In the genomic region with DNA sequence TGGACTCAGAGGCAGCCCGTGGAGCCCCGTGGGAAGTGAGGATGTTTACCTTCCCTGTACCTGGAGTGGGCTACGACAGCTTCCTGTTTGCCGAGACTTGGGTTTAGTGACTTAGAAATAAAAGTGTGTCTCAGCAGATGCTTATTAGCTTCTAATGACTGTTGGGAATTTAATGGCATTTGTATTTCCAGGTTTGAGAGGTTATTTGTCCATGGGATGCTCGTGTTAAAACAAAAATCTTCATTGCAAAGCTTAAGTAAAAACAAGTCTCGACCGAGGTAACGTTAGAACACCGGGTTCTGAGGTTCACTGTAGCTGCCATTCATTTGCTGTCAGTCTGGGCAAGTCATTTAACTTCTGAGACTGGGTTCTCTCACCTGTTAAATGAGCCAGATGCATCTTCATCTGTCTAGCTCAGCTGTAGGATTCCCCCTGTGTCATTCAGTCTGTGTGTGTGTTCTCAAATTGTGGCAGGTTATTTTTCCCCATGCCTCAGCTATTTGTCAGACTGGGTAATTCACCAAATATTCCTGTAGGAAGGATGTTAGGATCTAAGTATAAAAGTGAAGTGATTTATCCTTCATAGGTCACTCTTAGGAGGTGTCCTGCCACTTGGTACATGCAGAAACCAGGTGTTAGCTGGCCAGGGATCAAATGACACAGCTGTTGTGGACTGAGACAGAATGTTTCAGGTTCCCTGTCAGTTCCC, we compare ENCODE assay signal across 8 cellular contexts. TPM values are rescaled to one million over a fixed set of nuclear protein-coding genes. Genes with fewer than 3 reads are reported as not detected.
DNase-seq lines count a peak whose midpoint lies in the region; ATAC-seq and TF ChIP-seq lines count a peak whose summit lies in the region.

No MANE protein-coding gene starts in this region.

- BruUV-seq in PC-3 (replicated peaks; lab: Mats Ljungman, UMichigan), result TSS peak; percentile 60

- H3K4me1 ChIP-seq in CD8-positive, alpha-beta memory T cell (ENCODE audit: insufficient read depth, low read length), result peaks cover 13% of the 10 kb centered on the region
- peaks cover 14% of the 10 kb centered on the region for H3K4me1 ChIP-seq in PC-3 (ENCODE audit: insufficient read depth, low read length)
- peaks cover 9% of the 10 kb centered on the region for H3K4me1 ChIP-seq in endocrine pancreas (ENCODE audit: control insufficient read depth, insufficient read depth, low read length)

- peak overlapping the region; percentile 87 to 97 (median 93) for H3K4me3 Mint-ChIP-seq in CD8-positive, alpha-beta memory T cell

- H3K9me3 ChIP-seq in CD8-positive, alpha-beta memory T cell (ENCODE audit: low read length), result no peaks in the 10 kb centered on the region
- H3K9me3 ChIP-seq in PC-3 (ENCODE audit: low read length), result no peaks in the 10 kb centered on the region
- H3K9me3 ChIP-seq in endocrine pancreas (ENCODE audit: control insufficient read depth, low read length), result no peaks in the 10 kb centered on the region
- H3K9me3 ChIP-seq in neural cell (ENCODE audit: low read length), result no peaks in the 10 kb centered on the region

- intact Hi-C loops in PC-3 (cut with micrococcal nuclease), result loop anchor here (1.0 to 10.0 kb wide), 2 partner anchors 22 to 315 kb away; partner anchors contain the start of genes HYLS1 and STT3A

- peak overlapping the region; percentile 88 for H3K4me3 ChIP-seq in CD8-positive, alpha-beta memory T cell (ENCODE audit: low read length)
- peak overlapping the region; percentile 90 for H3K4me3 ChIP-seq in PC-3 (ENCODE audit: low read length)
- H3K4me3 ChIP-seq in endocrine pancreas (ENCODE audit: control insufficient read depth, insufficient read depth, low read length), result peak overlapping the region; percentile 90
- peak overlapping the region; percentile 100 for H3K4me3 ChIP-seq in neural cell (ENCODE audit: low read length)

- ATAC-seq in GM21515 (IDR thresholded peaks at IDR 0.05; ENCODE audit: unreplicated experiment), result peak; percentile 32
- ATAC-seq in PC-3, result no peak; the same call in 1 of the 2 replicates
- ATAC-seq in HG03108 (IDR thresholded peaks at IDR 0.05; ENCODE audit: unreplicated experiment), result no peak
- ATAC-seq in GM19455 (IDR thresholded peaks at IDR 0.05; ENCODE audit: unreplicated experiment), result no peak

- no peak for TF ChIP-seq EP300 in neural cell (conservative IDR thresholded peaks at IDR 0.05; ENCODE audit: poor library complexity, severe bottlenecking)

- peak overlapping the region; percentile 83 to 98 (median 92) for H3K27ac Mint-ChIP-seq in CD8-positive, alpha-beta memory T cell

- H3K9me3 Mint-ChIP-seq in CD8-positive, alpha-beta memory T cell, result no peaks in the 10 kb centered on the region

- H3K36me3 Mint-ChIP-seq in CD8-positive, alpha-beta memory T cell, result peaks cover under 1 to 33% (median 5%) of the 10 kb centered on the region in 3 donors

- H3K9me2 ChIP-seq in PC-3 (replicated peaks; ENCODE audit: low read length), result no peaks in the 10 kb centered on the region
- H3K9me2 ChIP-seq in neural cell (ENCODE audit: insufficient read depth, low read length), result no peaks in the 10 kb centered on the region

- no peak for TF ChIP-seq RAD21 in neural cell (conservative IDR thresholded peaks at IDR 0.05)

- POLR2A ChIA-PET in CD8-positive, alpha-beta memory T cell (lab: Charles Lee), result interaction anchor here (0.5 to 2.5 kb wide), 8 partner anchors 20 to 824 kb away, joined by 3 to 31 read pairs (median 4); partner anchors contain the start of genes CHEK1, HYLS1 and STT3A
- POLR2A ChIA-PET in PC-3 (lab: Charles Lee; ENCODE audit: unreplicated experiment), result interaction anchor here (0.5 to 1.2 kb wide), 3 partner anchors 47 to 358 kb away, joined by 3 read pairs; partner anchors contain the start of gene HYLS1

- H3K27me3 ChIP-seq in CD8-positive, alpha-beta memory T cell (ENCODE audit: insufficient read depth, low read length, poor library complexity, severe bottlenecking), result no peaks in the 10 kb centered on the region
- H3K27me3 ChIP-seq in PC-3 (ENCODE audit: low read length) (no peaks in the 10 kb centered on the region), endocrine pancreas (ENCODE audit: control insufficient read depth, insufficient read depth, low read length) (no peaks in the 10 kb centered on the region), neural cell (ENCODE audit: insufficient read depth, low read depth, low read length) (no peaks in the 10 kb centered on the region)

- CTCF ChIA-PET in CD8-positive, alpha-beta memory T cell (lab: Charles Lee), result interaction anchor here (1.1 to 3.2 kb wide), 8 partner anchors 14 to 333 kb away, joined by 3 to 17 read pairs (median 6); partner anchors contain the start of genes CHEK1, HYLS1, PUS3 and STT3A
- CTCF ChIA-PET in PC-3 (lab: Charles Lee), result no interaction called here

- H3K4me2 ChIP-seq in PC-3 (ENCODE audit: low read length) (peak overlapping the region; percentile 82), neural cell (ENCODE audit: low read length) (peak overlapping the region; percentile 96)

- peak overlapping the region; percentile 89 for H3K27ac ChIP-seq in CD8-positive, alpha-beta memory T cell (ENCODE audit: low read depth, low read length)
- H3K27ac ChIP-seq in PC-3 (ENCODE audit: low read length) (peak overlapping the region; percentile 48), neural cell (ENCODE audit: low read length) (peak overlapping the region; percentile 61)

- peaks cover 14% of the 10 kb centered on the region for H3K36me3 ChIP-seq in CD8-positive, alpha-beta memory T cell (ENCODE audit: insufficient read depth, low read length)
- H3K36me3 ChIP-seq in PC-3 (ENCODE audit: low read depth, low read length), result peaks cover 21% of the 10 kb centered on the region; the same call in 1 of the 2 replicates
- H3K36me3 ChIP-seq in endocrine pancreas (ENCODE audit: control insufficient read depth, insufficient read depth, low read length), result no peaks in the 10 kb centered on the region
- H3K36me3 ChIP-seq in neural cell (ENCODE audit: insufficient read depth, low read length), result no peaks in the 10 kb centered on the region

- DNase-seq in CD8-positive, alpha-beta memory T cell, result no peak
- DNase-seq in PC-3, result peak; percentile 39
- DNase-seq in activated CD4-positive, alpha-beta T cell treated with anti-CD3 and anti-CD28 coated beads for 48 hours, result no peak

- H3K4me1 Mint-ChIP-seq in CD8-positive, alpha-beta memory T cell, result peaks cover 26 to 34% (median 31%) of the 10 kb centered on the region in 3 donors

- H4K20me1 ChIP-seq in PC-3 (ENCODE audit: low read length) (no peaks in the 10 kb centered on the region), neural cell (ENCODE audit: insufficient read depth) (no peaks in the 10 kb centered on the region)

- no peaks in the 10 kb centered on the region for H3K27me3 Mint-ChIP-seq in CD8-positive, alpha-beta memory T cell

- H3K9ac ChIP-seq in PC-3 (ENCODE audit: low read length), result peak overlapping the region; percentile 97
- H3K9ac ChIP-seq in endocrine pancreas (ENCODE audit: control insufficient read depth, insufficient read depth, low read length), result peak overlapping the region; percentile 98
- peak overlapping the region; percentile 83 for H3K9ac ChIP-seq in neural cell (ENCODE audit: low read length)

- H3K79me2 ChIP-seq in PC-3 (ENCODE audit: low read length) (peaks cover 32% of the 10 kb centered on the region), neural cell (replicated peaks; ENCODE audit: insufficient read depth, low read length) (peaks cover 25% of the 10 kb centered on the region)

- H2AFZ ChIP-seq in PC-3 (ENCODE audit: low read length) (peak overlapping the region; percentile 95), neural cell (ENCODE audit: low read depth, low read length) (peak overlapping the region; percentile 80)

- H3F3A ChIP-seq in PC-3 (ENCODE audit: low read length, unreplicated experiment) (no peaks in the 10 kb centered on the region), neural cell (ENCODE audit: insufficient read depth, low read length, poor library complexity, severe bottlenecking) (no peaks in the 10 kb centered on the region)

- TF ChIP-seq CTCF in PC-3 (conservative IDR thresholded peaks at IDR 0.05; ENCODE audit: low read depth, low read length), result no peak
- TF ChIP-seq CTCF in neural cell (IDR thresholded peaks at IDR 0.05; ENCODE audit: poor library complexity, severe bottlenecking), result no peak

TF ChIP-seq in neural cell, 6 proteins besides CTCF, POLR2A, EP300 and RAD21 (continues in another document):
- TF ChIP-seq TAF1 (IDR thresholded peaks at IDR 0.05; ENCODE audit: low read depth) (no peak), POLR2AphosphoS5 (IDR thresholded peaks at IDR 0.05) (no peak), EZH2 (IDR thresholded peaks at IDR 0.05; ENCODE audit: borderline replicate concordance, insufficient read depth, low read length, poor library complexity, severe bottlenecking) (no peak)

RNA-seq across cellular contexts. Expression of gene EI24, which starts 0.8 kb away (rescaled TPM):
- total RNA-seq in CD8-positive, alpha-beta memory T cell, result 10 to 100 TPM; 62.7 to 65.7 TPM
- 71.7 TPM for polyA plus RNA-seq in CD8-positive, alpha-beta memory T cell
- 154 and 166 TPM in 2 replicates for total RNA-seq in PC-3 (2014; rRNA removed)
- polyA plus RNA-seq in neural cell, result 92.5 and 100 TPM in 2 replicates
- 63.1 and 77.2 TPM in 2 replicates for polyA minus RNA-seq in neural cell

RNA-seq across cellular contexts. Expression of gene STT3A, which starts 22.6 kb away (rescaled TPM):
- total RNA-seq in CD8-positive, alpha-beta memory T cell, result 100 to 1,000 TPM; 140 to 143 TPM
- polyA plus RNA-seq in CD8-positive, alpha-beta memory T cell, result 90.6 TPM
- 160 and 182 TPM in 2 replicates for total RNA-seq in PC-3 (2014; rRNA removed)
- 54.3 and 54.6 TPM in 2 replicates for polyA plus RNA-seq in neural cell
- 68.3 and 85.5 TPM in 2 replicates for polyA minus RNA-seq in neural cell

RNA-seq across cellular contexts. Expression of gene CHEK1, which starts 54.9 kb away (rescaled TPM):
- 100 to 1,000 TPM; 139 to 144 TPM for total RNA-seq in CD8-positive, alpha-beta memory T cell
- 1.2 TPM for polyA plus RNA-seq in CD8-positive, alpha-beta memory T cell
- total RNA-seq in PC-3 (2014; rRNA removed), result 49.8 and 64.7 TPM in 2 replicates
- 29.5 and 33.0 TPM in 2 replicates for polyA plus RNA-seq in neural cell
- 44.6 and 46.3 TPM in 2 replicates for polyA minus RNA-seq in neural cell
